ENCODE assay signal across 8 cellular contexts in the genomic region with DNA sequence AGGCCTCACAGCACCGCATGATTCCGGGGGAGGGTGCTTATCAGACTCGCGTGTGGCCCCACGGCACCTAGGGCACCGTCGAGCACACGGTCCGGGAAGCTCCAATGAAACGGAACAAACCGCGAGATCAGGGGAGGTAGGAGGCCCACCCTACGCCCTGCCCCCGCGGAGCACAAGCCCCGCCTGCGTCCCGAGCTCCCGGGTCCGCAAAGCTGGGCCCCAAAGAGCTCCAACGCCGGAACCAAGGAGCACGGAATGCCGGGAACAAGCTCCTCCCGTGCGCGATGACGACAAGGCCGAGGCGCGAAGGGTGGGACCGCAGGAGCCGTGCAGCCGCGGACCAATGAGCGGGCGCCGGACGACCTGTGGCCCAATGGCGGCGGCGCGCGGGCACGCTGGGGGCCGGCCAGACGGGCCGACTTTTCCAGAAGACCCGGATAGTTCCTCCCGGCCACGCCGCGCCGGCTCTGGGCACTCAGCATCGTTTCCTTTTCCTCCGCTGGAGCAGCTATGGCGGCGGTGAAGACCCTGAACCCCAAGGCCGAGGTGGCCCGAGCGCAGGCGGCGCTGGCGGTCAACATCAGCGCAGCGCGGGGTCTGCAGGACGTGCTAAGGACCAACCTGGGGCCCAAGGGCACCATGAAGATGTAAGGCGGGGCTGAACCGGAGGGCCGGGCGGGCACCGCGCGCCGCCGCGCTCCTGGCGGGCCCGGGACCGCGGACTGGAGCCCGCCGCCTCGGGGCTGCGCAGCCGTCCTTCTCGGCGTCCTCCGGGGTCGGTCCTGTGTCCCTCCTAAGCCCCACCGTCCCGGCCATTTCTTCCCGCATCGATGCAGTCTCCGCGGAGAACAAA. TPM values are rescaled to one million over a fixed set of nuclear protein-coding genes. Genes with fewer than 3 reads are reported as not detected.
DNase-seq lines count a peak whose midpoint lies in the region; ATAC-seq and TF ChIP-seq lines count a peak whose summit lies in the region.

A gene with protein sequence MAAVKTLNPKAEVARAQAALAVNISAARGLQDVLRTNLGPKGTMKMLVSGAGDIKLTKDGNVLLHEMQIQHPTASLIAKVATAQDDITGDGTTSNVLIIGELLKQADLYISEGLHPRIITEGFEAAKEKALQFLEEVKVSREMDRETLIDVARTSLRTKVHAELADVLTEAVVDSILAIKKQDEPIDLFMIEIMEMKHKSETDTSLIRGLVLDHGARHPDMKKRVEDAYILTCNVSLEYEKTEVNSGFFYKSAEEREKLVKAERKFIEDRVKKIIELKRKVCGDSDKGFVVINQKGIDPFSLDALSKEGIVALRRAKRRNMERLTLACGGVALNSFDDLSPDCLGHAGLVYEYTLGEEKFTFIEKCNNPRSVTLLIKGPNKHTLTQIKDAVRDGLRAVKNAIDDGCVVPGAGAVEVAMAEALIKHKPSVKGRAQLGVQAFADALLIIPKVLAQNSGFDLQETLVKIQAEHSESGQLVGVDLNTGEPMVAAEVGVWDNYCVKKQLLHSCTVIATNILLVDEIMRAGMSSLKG (plus strand): TSS at position 427 of the 853 bp plus-strand sequence. CDS start 84 bp downstream, at position 511.
Gene PSPH (minus strand): TSS at position 106 of the 853 bp plus-strand sequence. CDS start 30,232 bp downstream, outside the sequence.

- in situ Hi-C loops in GM13976 (cut with MboI; ENCODE audit: low sequenced_read_pairs, unreplicated experiment), result no loop called here

- H3K4me1 Mint-ChIP-seq in progenitor cell of endocrine pancreas (ENCODE audit: low read depth), result peaks cover 22% of the 10 kb centered on the region

- peak; percentile 96 for DNase-seq in GM13976 (ENCODE audit: low spot score)
- DNase-seq in NCI-H146 treated with DMSO at 0.1 percent for 48 hours (lab: John Stamatoyannopoulos, UW; ENCODE audit: unreplicated experiment), result peak; percentile 93
- peak; percentile 98 for DNase-seq in amniotic epithelial cell (ENCODE audit: low read depth)
- DNase-seq in left cardiac atrium, result peak; percentile 99
- DNase-seq in progenitor cell of endocrine pancreas (ENCODE audit: low spot score, unreplicated experiment), result peak; percentile 93
- peak; percentile 98 for DNase-seq in ureter (ENCODE audit: low spot score)

- peak within 1 kb of the TSS; percentile 99 for H3K27ac Mint-ChIP-seq in progenitor cell of endocrine pancreas

- H3K4me3 Mint-ChIP-seq in progenitor cell of endocrine pancreas (ENCODE audit: low read depth), result peak within 1 kb of the TSS; percentile 95

- no peaks in the 10 kb centered on the region for H3K27me3 Mint-ChIP-seq in progenitor cell of endocrine pancreas

- H3K9me3 Mint-ChIP-seq in progenitor cell of endocrine pancreas (ENCODE audit: low read depth), result no peaks in the 10 kb centered on the region

- peaks cover 13% of the 10 kb centered on the region for H3K36me3 Mint-ChIP-seq in progenitor cell of endocrine pancreas (ENCODE audit: insufficient read depth)

- TF ChIP-seq CTCF in GM13976 (IDR thresholded peaks at IDR 0.05; ENCODE audit: borderline replicate concordance, control extremely low read depth, extremely low read depth, insufficient read depth, missing control alignments) (no peak), progenitor cell of endocrine pancreas (IDR thresholded peaks at IDR 0.05; ENCODE audit: unreplicated experiment) (no peak)

- ATAC-seq in HG02870 (IDR thresholded peaks at IDR 0.05; ENCODE audit: unreplicated experiment), result peak; percentile 92
- peak; percentile 99 for ATAC-seq in left cardiac atrium

- intact Hi-C loops in T-helper 1 cell treated with Interleukin-12 subunit alpha and Interleukin-12 subunit beta and Interleukin-4 antibody, amounts not matched to agents 30 ng/mL and 1 ng/mL, for 36 hours (cut with micrococcal nuclease), result loop anchor here (1.0 to 5.0 kb wide), 11 partner anchors 13 to 1292 kb away; partner anchors contain the start of genes CHCHD2, MRPS17, NIPSNAP2 and SEC61G
- intact Hi-C loops in left cardiac atrium (cut with DNase I), result no loop called here

RNA-seq across cellular contexts. Expression of the first gene that starts in this region (rescaled TPM):
- total RNA-seq in T-helper 1 cell treated with Interleukin-12 subunit alpha and Interleukin-12 subunit beta and Interleukin-4 antibody, amounts not matched to agents 30 ng/mL and 1 ng/mL, for 36 hours, result 147 and 154 TPM in 2 replicates
- total RNA-seq in left cardiac atrium, result 10 to 100 TPM; 61.9 to 74.9 TPM
- 150 and 159 TPM in 2 replicates for total RNA-seq in progenitor cell of endocrine pancreas
- 121 TPM for total RNA-seq in ureter

RNA-seq across cellular contexts. Expression of gene PSPH, which starts in this region (rescaled TPM):
- total RNA-seq in T-helper 1 cell treated with Interleukin-12 subunit alpha and Interleukin-12 subunit beta and Interleukin-4 antibody, amounts not matched to agents 30 ng/mL and 1 ng/mL, for 36 hours, result 9.0 and 11.7 TPM in 2 replicates
- total RNA-seq in left cardiac atrium (10 to 100 TPM in 1 of 2 donors, 1 to 10 TPM in 1; 7.5 to 13.3 TPM), progenitor cell of endocrine pancreas (36.6 and 39.8 TPM in 2 replicates), ureter (17.1 TPM)

Comparison
In these comparisons a context has a peak if more than half of its experiments do, and no peak if none do; other contexts are left out.
1. Peak in every context shown above with its lines: DNase-seq and ATAC-seq.